8 cellular contexts compared by ENCODE assay signal in the genomic region with DNA sequence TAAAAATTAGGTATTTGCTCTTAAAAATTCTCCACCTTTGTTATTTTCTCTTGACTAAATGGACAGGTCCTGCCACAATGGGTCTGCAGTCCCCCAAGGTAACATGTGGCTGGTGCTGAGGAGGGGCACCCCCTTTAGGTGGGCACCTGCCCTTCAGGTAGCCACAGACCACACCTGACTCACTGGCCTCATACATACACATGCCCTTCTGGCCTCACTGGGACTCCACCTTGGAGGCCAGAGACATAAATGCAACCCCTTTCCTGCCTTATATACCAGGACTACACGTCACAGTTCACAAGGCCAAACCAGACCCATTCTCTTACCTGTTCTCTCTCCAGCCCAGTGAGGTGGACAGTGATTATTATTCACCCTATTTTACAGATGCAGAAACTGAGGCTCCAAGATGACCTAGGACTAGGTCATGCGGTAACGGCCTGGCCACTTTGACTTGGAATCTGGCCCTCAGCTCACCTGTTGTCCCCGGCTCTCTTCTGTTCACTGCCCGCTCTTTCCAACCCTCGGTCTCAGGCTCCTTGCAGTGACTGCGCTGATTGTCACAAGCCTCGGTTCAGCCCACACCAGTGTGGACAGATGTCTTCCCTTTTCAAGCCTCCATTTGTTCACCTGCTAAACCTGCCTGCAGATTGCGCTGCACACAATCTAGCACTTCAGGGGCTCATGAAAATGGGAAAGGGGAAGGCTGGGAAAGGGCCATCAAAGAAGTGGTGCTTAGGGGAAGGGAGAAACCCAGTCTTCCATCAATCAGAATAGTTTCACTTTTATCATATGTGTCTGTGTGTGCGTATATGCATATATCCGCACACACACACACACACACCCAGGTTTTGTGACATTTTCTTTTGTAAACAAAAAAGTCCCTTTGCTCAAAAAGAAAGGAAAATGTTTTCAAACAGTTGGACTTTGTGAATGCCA.
A peak's percentile ranks its signal among the peaks of the same experiment; 100 is the strongest.
DNase-seq lines count a peak whose midpoint lies in the region; ATAC-seq lines count a peak whose summit lies in the region.

No MANE protein-coding gene starts in this region.

- peak; percentile 27 for ATAC-seq in HG03139 (IDR thresholded peaks at IDR 0.05; ENCODE audit: unreplicated experiment)
- ATAC-seq in stimulated activated naive CD8-positive, alpha-beta T cell treated with anti-CD3 and anti-CD28 coated beads, Interleukin-15, Interleukin-2, amounts not matched to agents 100 U/mL and 50 U/mL, for 24 hours, result peak; percentile 48

- H3K4me1 Mint-ChIP-seq in activated CD4-positive, alpha-beta T cell treated with anti-CD3 and anti-CD28 coated beads, Interleukin-2, amount 10 ng/mL, durations not matched to agents 7 days and 5 days, result peaks cover 42% of the 10 kb centered on the region
- peaks cover 45% of the 10 kb centered on the region for H3K4me1 Mint-ChIP-seq in activated naive CD8-positive, alpha-beta T cell (ENCODE audit: low read depth)

- peaks cover 16% of the 10 kb centered on the region for H3K9me3 Mint-ChIP-seq in activated CD4-positive, alpha-beta T cell treated with anti-CD3 and anti-CD28 coated beads, Interleukin-2, amount 10 ng/mL, durations not matched to agents 7 days and 5 days
- H3K9me3 Mint-ChIP-seq in activated naive CD8-positive, alpha-beta T cell (ENCODE audit: low read depth), result peaks cover 9% of the 10 kb centered on the region

- peak overlapping the region; percentile 95 for H3K27ac Mint-ChIP-seq in activated CD4-positive, alpha-beta T cell treated with anti-CD3 and anti-CD28 coated beads, Interleukin-2, amount 10 ng/mL, durations not matched to agents 7 days and 5 days
- peak overlapping the region; percentile 96 for H3K27ac Mint-ChIP-seq in activated naive CD8-positive, alpha-beta T cell

- H3K27me3 Mint-ChIP-seq in activated CD4-positive, alpha-beta T cell treated with anti-CD3 and anti-CD28 coated beads, Interleukin-2, amount 10 ng/mL, durations not matched to agents 7 days and 5 days, result peaks cover 1% of the 10 kb centered on the region
- H3K27me3 Mint-ChIP-seq in activated naive CD8-positive, alpha-beta T cell, result no peaks in the 10 kb centered on the region

- H3K4me3 Mint-ChIP-seq in activated CD4-positive, alpha-beta T cell treated with anti-CD3 and anti-CD28 coated beads, Interleukin-2, amount 10 ng/mL, durations not matched to agents 7 days and 5 days, result peak overlapping the region; percentile 55
- peak overlapping the region; percentile 80 for H3K4me3 Mint-ChIP-seq in activated naive CD8-positive, alpha-beta T cell

- peak; percentile 31 for DNase-seq in activated CD4-positive, alpha-beta T cell treated with anti-CD3 and anti-CD28 coated beads, Interleukin-2, amount 10 ng/mL, durations not matched to agents 7 days and 5 days
- no peak for DNase-seq in activated CD4-positive, alpha-beta T cell treated with anti-CD3 and anti-CD28 coated beads, Interleukin-2, amount 50 U/mL, for 1 hour
- DNase-seq in stimulated activated naive CD8-positive, alpha-beta T cell treated with anti-CD3 and anti-CD28 coated beads, Interleukin-15, Interleukin-2, amounts not matched to agents 100 U/mL and 50 U/mL, for 24 hours, result peak; percentile 41
- DNase-seq in OCI-M1 (lab: John Stamatoyannopoulos, UW) (no peak), C1 segment of cervical spinal cord (lab: John Stamatoyannopoulos, UW) (no peak), DMS153 (lab: John Stamatoyannopoulos, UW) (no peak)

- peaks cover 8% of the 10 kb centered on the region for H3K36me3 Mint-ChIP-seq in activated CD4-positive, alpha-beta T cell treated with anti-CD3 and anti-CD28 coated beads, Interleukin-2, amount 10 ng/mL, durations not matched to agents 7 days and 5 days (ENCODE audit: low read depth)
- H3K36me3 Mint-ChIP-seq in activated naive CD8-positive, alpha-beta T cell, result peaks cover 14% of the 10 kb centered on the region

- CTCF ChIA-PET in activated CD4-positive, alpha-beta T cell treated with anti-CD3 and anti-CD28 coated beads, Interleukin-2, amount 10 ng/mL, durations not matched to agents 7 days and 5 days (lab: Charles Lee), result interaction anchor here (0.6 to 1.7 kb wide), 4 partner anchors 8 to 33 kb away, joined by 3 to 7 read pairs (median 4); no protein-coding TSS in a partner anchor

- POLR2A ChIA-PET in activated CD4-positive, alpha-beta T cell treated with anti-CD3 and anti-CD28 coated beads, Interleukin-2, amount 10 ng/mL, durations not matched to agents 7 days and 5 days (lab: Charles Lee), result no interaction called here

Comparison
In these comparisons a context has a peak if more than half of its experiments do, and no peak if none do; other contexts are left out.
1. DNase-seq: peak in activated CD4-positive, alpha-beta T cell treated with anti-CD3 and anti-CD28 coated beads, Interleukin-2, amount 10 ng/mL, durations not matched to agents 7 days and 5 days (single experiment) and stimulated activated naive CD8-positive, alpha-beta T cell treated with anti-CD3 and anti-CD28 coated beads, Interleukin-15, Interleukin-2, amounts not matched to agents 100 U/mL and 50 U/mL, for 24 hours (single experiment); none in activated CD4-positive, alpha-beta T cell treated with anti-CD3 and anti-CD28 coated beads, Interleukin-2, amount 50 U/mL, for 1 hour (single experiment), OCI-M1 (single experiment), C1 segment of cervical spinal cord (0 of 14) and DMS153 (single experiment).